ENCODE assay signal across 8 cellular contexts in the genomic region with DNA sequence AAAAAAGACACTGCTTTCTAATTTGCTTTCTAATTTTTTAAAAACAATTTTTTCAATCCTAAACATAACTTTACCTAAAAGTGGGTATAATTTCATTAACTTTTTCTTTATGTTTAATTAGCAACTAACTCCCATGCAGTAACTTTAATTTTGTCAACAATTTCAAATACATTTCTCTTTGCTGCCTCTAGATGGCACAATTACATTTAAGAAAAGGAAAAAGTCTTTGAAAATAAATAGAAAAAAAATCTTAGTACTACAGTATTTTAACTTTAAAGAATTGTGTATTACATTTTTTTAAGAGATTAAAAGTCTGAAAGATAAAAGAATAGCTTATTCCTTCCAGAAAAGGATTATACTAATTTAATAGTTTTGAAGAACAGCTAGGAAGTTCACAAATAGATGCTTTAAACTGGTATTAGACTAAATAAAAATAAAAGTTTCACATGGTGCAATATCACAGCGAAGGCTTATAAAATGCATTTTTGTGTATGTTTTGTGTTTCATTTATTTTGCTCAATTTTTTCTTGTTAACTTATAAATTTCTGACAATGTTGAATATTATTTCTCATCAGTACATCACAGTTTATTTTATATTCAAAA.
DNase-seq lines count a peak whose midpoint lies in the region; ATAC-seq, FAIRE-seq and TF ChIP-seq lines count a peak whose summit lies in the region.

No MANE protein-coding gene starts in this region.

- DNase-seq in SK-MEL-5 (ENCODE audit: low read depth, low spot score) = peak; percentile 37
- peak; percentile 26 for DNase-seq in hepatocyte (ENCODE audit: low spot score)
- DNase-seq in activated T-cell treated with anti-CD3 and anti-CD28 coated beads, Interleukin-2, amount 50 U/mL, for 4 hours = no peak
- DNase-seq in NCI-H187 treated with DMSO at 0.1 percent for 48 hours (lab: John Stamatoyannopoulos, UW) = no peak

- no peak overlapping the region for H2AFZ ChIP-seq in hepatocyte

- no peaks in the 10 kb centered on the region for H3K79me2 ChIP-seq in hepatocyte

- ATAC-seq in GM21737 (IDR thresholded peaks at IDR 0.05; ENCODE audit: unreplicated experiment) (no peak), GM21515 (IDR thresholded peaks at IDR 0.05; ENCODE audit: unreplicated experiment) (no peak)
- no peak for ATAC-seq in activated T-cell treated with anti-CD3 and anti-CD28 coated beads, Interleukin-2, amount 50 U/mL, for 4 hours

- no peaks in the 10 kb centered on the region for H3K36me3 ChIP-seq in hepatocyte (replicated peaks; ENCODE audit: insufficient read depth, low read depth)

- H3K27ac ChIP-seq in hepatocyte = no peak overlapping the region

- no peaks in the 10 kb centered on the region for H3K9me3 Mint-ChIP-seq in activated T-cell treated with anti-CD3 and anti-CD28 coated beads, Interleukin-2, amount 50 U/mL, for 4 hours

- no peaks in the 10 kb centered on the region for H3K9me3 ChIP-seq in hepatocyte (ENCODE audit: low read depth)

- H3K4me1 Mint-ChIP-seq in activated T-cell treated with anti-CD3 and anti-CD28 coated beads, Interleukin-2, amount 50 U/mL, for 4 hours (ENCODE audit: low read depth) = no peaks in the 10 kb centered on the region

- no peak overlapping the region for H3K4me3 ChIP-seq in hepatocyte

- H4K20me1 ChIP-seq in hepatocyte (ENCODE audit: insufficient read depth, poor library complexity, severe bottlenecking) = no peaks in the 10 kb centered on the region

- H3K4me3 Mint-ChIP-seq in activated T-cell treated with anti-CD3 and anti-CD28 coated beads, Interleukin-2, amount 50 U/mL, for 4 hours = no peak overlapping the region

- H3K4me2 ChIP-seq in hepatocyte = no peak overlapping the region

- no peaks in the 10 kb centered on the region for H3K27me3 Mint-ChIP-seq in activated T-cell treated with anti-CD3 and anti-CD28 coated beads, Interleukin-2, amount 50 U/mL, for 4 hours (ENCODE audit: low read depth)

- H3K36me3 Mint-ChIP-seq in activated T-cell treated with anti-CD3 and anti-CD28 coated beads, Interleukin-2, amount 50 U/mL, for 4 hours (ENCODE audit: insufficient read depth) = no peaks in the 10 kb centered on the region

- H3K4me1 ChIP-seq in hepatocyte (ENCODE audit: insufficient read depth) = no peaks in the 10 kb centered on the region

- TF ChIP-seq CTCF in GM12873 (IDR thresholded peaks at IDR 0.05; ENCODE audit: insufficient read depth, low read depth, low read length, missing control alignments) = peak; percentile 24
- TF ChIP-seq CTCF in hepatocyte (IDR thresholded peaks at IDR 0.05; ENCODE audit: poor library complexity) = peak; percentile 84

- FAIRE-seq in A204.1 (lab: Jason Lieb, UNC) = peak; percentile 99

- no peaks in the 10 kb centered on the region for H3K27me3 ChIP-seq in hepatocyte

- in situ Hi-C loops in SK-MEL-5 (cut with HindIII; ENCODE audit: low pct_unique_long_range_greater_than_20kb, low sequenced_read_pairs) = no loop called here

- H3K9me2 ChIP-seq in hepatocyte (replicated peaks; ENCODE audit: insufficient read depth) = no peaks in the 10 kb centered on the region

- 94% methylated on average over 1 of the region's 1 CpG for WGBS in hepatocyte (ENCODE audit: low lambda C conversion rate, missing lambda C conversion rate)

Comparison
In these comparisons a context has a peak if more than half of its experiments do, and no peak if none do; other contexts are left out.
1. DNase-seq: peak in SK-MEL-5 (single experiment) and hepatocyte (single experiment); none in activated T-cell treated with anti-CD3 and anti-CD28 coated beads, Interleukin-2, amount 50 U/mL, for 4 hours (single experiment) and NCI-H187 treated with DMSO at 0.1 percent for 48 hours (single experiment).